ENCODE assay signal across 8 cellular contexts in genomic region chr4:89438102-89438831, GRCh38.
A peak's percentile ranks its signal among the peaks of the same experiment; 100 is the strongest.
DNase-seq lines count a peak whose midpoint lies in the region; ATAC-seq and TF ChIP-seq lines count a peak whose summit lies in the region.

No MANE protein-coding gene starts in this region.

- intact Hi-C loops in CD14-positive monocyte (cut with micrococcal nuclease) = loop anchor here in 1 of 2 donors (10.0 kb wide), 1 partner anchor 183 kb away; no protein-coding TSS in a partner anchor

- H3K4me3 Mint-ChIP-seq in CD14-positive monocyte (no peak overlapping the region), immature natural killer cell (peak overlapping the region in 3 of 5 donors; percentile 37 to 53 (median 53))

- H3K4me1 Mint-ChIP-seq in CD14-positive monocyte = peaks cover 13% of the 10 kb centered on the region
- peaks cover 5 to 8% of the 10 kb centered on the region in 2 donors for H3K4me1 Mint-ChIP-seq in immature natural killer cell

- H3K36me3 Mint-ChIP-seq in CD14-positive monocyte (no peaks in the 10 kb centered on the region), immature natural killer cell (no peaks in the 10 kb centered on the region)

- H3K27me3 Mint-ChIP-seq in CD14-positive monocyte (ENCODE audit: low read depth in 3 of 3) = no peaks in the 10 kb centered on the region
- H3K27me3 Mint-ChIP-seq in immature natural killer cell (ENCODE audit: low read depth in 3 of 3) = no peaks in the 10 kb centered on the region

- DNase-seq in CD14-positive monocyte (ENCODE audit: low spot score) (peak; percentile 47), SKM-1 (lab: John Stamatoyannopoulos, UW; ENCODE audit: unreplicated experiment) (peak; percentile 73), immature natural killer cell (peak; percentile 19 to 24 (median 19)), NCI-H2107 (lab: John Stamatoyannopoulos, UW) (no peak)
- DNase-seq in activated naive CD4-positive, alpha-beta T cell treated with anti-CD3 and anti-CD28 coated beads, Interleukin-2, amount 50 U/mL, for 16 hours = peak; percentile 45
- peak; percentile 5 to 10 for DNase-seq in stimulated activated CD8-positive, alpha-beta memory T cell treated with anti-CD3 and anti-CD28 coated beads, Interleukin-15, amount 100 ng/mL, for 4 hours (ENCODE audit: low read depth in 2 of 2)

- H3K9me3 Mint-ChIP-seq in CD14-positive monocyte = no peaks in the 10 kb centered on the region
- no peaks in the 10 kb centered on the region for H3K9me3 Mint-ChIP-seq in immature natural killer cell

- H3K27ac Mint-ChIP-seq in CD14-positive monocyte (peak overlapping the region in 3 of 7 donors; percentile 2 to 68 (median 15)), immature natural killer cell (no peak overlapping the region)

- TF ChIP-seq CTCF in CD14-positive monocyte (IDR thresholded peaks at IDR 0.05) = peak; percentile 68

- peak; percentile 78 for ATAC-seq in GM19324 (IDR thresholded peaks at IDR 0.05; ENCODE audit: low FRiP score, unreplicated experiment)
- ATAC-seq in HG03520 (IDR thresholded peaks at IDR 0.05; ENCODE audit: unreplicated experiment) = peak; percentile 80

Comparison
In these comparisons a context has a peak if more than half of its experiments do, and no peak if none do; other contexts are left out.
1. H3K4me3 Mint-ChIP-seq: peak in immature natural killer cell (3 of 5); none in CD14-positive monocyte (0 of 2).